ENCODE assay signal across 1 cellular context in genomic region chr16:56631832-56632159, GRCh38.
A peak's percentile ranks its signal among the peaks of the same experiment; 100 is the strongest.
TF ChIP-seq lines count a peak whose summit lies in the region.

No MANE protein-coding gene starts in this region.

TF ChIP-seq in HepG2, 621 proteins besides CTCF, POLR2A, EP300 and RAD21:
- TF ChIP-seq MEIS2 (CRISPR knock-in tag; IDR thresholded peaks at IDR 0.05) (0 out of 2 replicates have a peak, but pooled peaks have one; percentile 7), SRSF4 (IDR thresholded peaks at IDR 0.05; ENCODE audit: low read depth, low read length, poor library complexity, severe bottlenecking) (no peak), ZFP91 (CRISPR knock-in tag; IDR thresholded peaks at IDR 0.05; ENCODE audit: borderline replicate concordance) (peak; percentile 51; the same call in 1 of the 2 replicates), ZBTB26 (CRISPR knock-in tag; IDR thresholded peaks at IDR 0.05; ENCODE audit: borderline replicate concordance) (0 out of 2 replicates have a peak, but pooled peaks have one; percentile 16), ZNF362 (CRISPR knock-in tag; IDR thresholded peaks at IDR 0.05; ENCODE audit: borderline replicate concordance) (no peak), PITX1 (CRISPR knock-in tag; IDR thresholded peaks at IDR 0.05) (peak; percentile 62; the same call in 1 of the 2 replicates), ZNF33A (CRISPR knock-in tag; IDR thresholded peaks at IDR 0.05; ENCODE audit: borderline replicate concordance) (no peak), ATF5 (CRISPR knock-in tag; IDR thresholded peaks at IDR 0.05; ENCODE audit: low read depth) (no peak), ZNF280D (CRISPR knock-in tag; IDR thresholded peaks at IDR 0.05) (0 out of 2 replicates have a peak, but pooled peaks have one; percentile 64), ZNF263 (CRISPR knock-in tag; IDR thresholded peaks at IDR 0.05) (0 out of 2 replicates have a peak, but pooled peaks have one; percentile 17), ZNF225 (CRISPR knock-in tag; IDR thresholded peaks at IDR 0.05) (0 out of 2 replicates have a peak, but pooled peaks have one; percentile 25), ZKSCAN1 (IDR thresholded peaks at IDR 0.05; ENCODE audit: low read length) (no peak), ZNF704 (CRISPR knock-in tag; IDR thresholded peaks at IDR 0.05; ENCODE audit: borderline replicate concordance) (no peak), ZNF781 (CRISPR knock-in tag; IDR thresholded peaks at IDR 0.05; ENCODE audit: borderline replicate concordance, not compliant biosample characterization) (peak; percentile 17)
